ENCODE assay signal across 1 cellular context in the genomic region with DNA sequence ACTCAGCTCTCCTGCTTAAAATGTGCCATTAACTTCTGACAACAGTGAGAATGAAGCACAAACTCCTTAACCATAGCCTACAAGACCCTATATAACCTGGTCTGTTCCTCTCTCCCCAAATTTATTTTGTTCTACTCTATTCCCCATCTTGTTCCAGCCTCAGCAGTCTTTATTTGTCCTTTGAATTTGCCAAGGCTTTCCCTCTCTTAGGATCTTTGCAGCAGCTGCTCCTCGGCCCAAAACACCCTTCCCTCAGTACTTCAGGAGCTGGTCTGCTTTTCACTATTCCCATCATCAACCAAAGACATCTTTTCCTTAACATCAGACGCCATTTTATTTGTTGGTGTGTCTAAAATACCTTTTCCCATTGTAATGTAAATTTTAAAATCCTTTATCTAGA.
TF ChIP-seq lines count a peak whose summit lies in the region.

No MANE protein-coding gene starts in this region.

TF ChIP-seq in GM12878, 131 proteins besides CTCF, POLR2A, EP300 and RAD21:
- TF ChIP-seq EZH2 (IDR thresholded peaks at IDR 0.05; ENCODE audit: borderline replicate concordance, control insufficient read depth, low read depth, low read length) (no peak), NFXL1 (IDR thresholded peaks at IDR 0.05; ENCODE audit: borderline replicate concordance) (0 out of 2 replicates have a peak, but pooled peaks have one; percentile 3)
